Comparison of ENCODE assay signal across 8 cellular contexts in the genomic region with DNA sequence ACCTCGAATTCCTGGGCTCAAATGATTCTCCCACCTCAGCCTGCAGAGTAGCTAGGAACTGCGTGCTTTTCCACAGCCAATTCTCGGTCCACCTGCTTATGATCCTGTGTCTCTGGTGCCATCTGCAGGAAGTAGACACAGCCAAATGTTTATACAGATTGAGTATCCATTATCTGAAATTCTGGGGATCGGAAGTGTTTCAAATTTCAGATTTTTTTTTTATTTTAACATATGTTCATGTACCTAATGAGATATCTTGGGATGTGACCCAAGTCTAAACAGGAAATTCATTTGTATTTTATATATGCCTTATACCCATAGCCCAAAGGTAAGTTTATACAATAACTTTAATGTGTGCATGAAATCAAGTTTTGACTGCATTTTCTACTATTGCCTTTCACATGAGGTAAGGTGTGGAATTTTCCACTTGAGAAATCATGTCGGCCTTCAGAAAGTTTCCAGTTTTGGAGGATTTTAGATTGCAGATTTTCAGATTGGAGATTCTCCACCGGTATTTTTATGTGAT.
DNase-seq lines count a peak whose midpoint lies in the region; ATAC-seq, FAIRE-seq and TF ChIP-seq lines count a peak whose summit lies in the region.

No MANE protein-coding gene starts in this region.

- no peaks in the 10 kb centered on the region for H3K27me3 ChIP-seq in cardiac muscle cell
- no peaks in the 10 kb centered on the region for H3K27me3 ChIP-seq in right atrium auricular region
- H3K27me3 ChIP-seq in body of pancreas, result no peaks in the 10 kb centered on the region
- no peaks in the 10 kb centered on the region for H3K27me3 ChIP-seq in effector memory CD4-positive, alpha-beta T cell (replicated peaks; ENCODE audit: control insufficient read depth, insufficient read depth, low read length, poor library complexity, severe bottlenecking)

- intact Hi-C loops in body of pancreas (cut with DNase I), result no loop called here

- H3K9me3 ChIP-seq in cardiac muscle cell (ENCODE audit: low read depth) (no peaks in the 10 kb centered on the region), right atrium auricular region (no peaks in the 10 kb centered on the region), body of pancreas (no peaks in the 10 kb centered on the region)
- no peaks in the 10 kb centered on the region for H3K9me3 ChIP-seq in effector memory CD4-positive, alpha-beta T cell (ENCODE audit: control insufficient read depth, low read length)

- no peak overlapping the region for H3K27ac ChIP-seq in cardiac muscle cell
- no peak overlapping the region for H3K27ac ChIP-seq in right atrium auricular region
- H3K27ac ChIP-seq in body of pancreas, result no peak overlapping the region
- no peak overlapping the region for H3K27ac ChIP-seq in effector memory CD4-positive, alpha-beta T cell (ENCODE audit: insufficient read depth, low read length, poor library complexity, severe bottlenecking)

- TF ChIP-seq CTCF in cardiac muscle cell (IDR thresholded peaks at IDR 0.05; ENCODE audit: low read depth, low read length), result peak; percentile 62
- TF ChIP-seq CTCF in right atrium auricular region (IDR thresholded peaks at IDR 0.05), result peak in 1 of 2 donors; percentile 54
- peak in 6 of 7 experiments; percentile 26 to 59 (median 54) for TF ChIP-seq CTCF in body of pancreas (IDR thresholded peaks at IDR 0.05)

- no peak overlapping the region for H3K4me3 ChIP-seq in cardiac muscle cell
- no peak overlapping the region for H3K4me3 ChIP-seq in right atrium auricular region
- H3K4me3 ChIP-seq in body of pancreas, result no peak overlapping the region
- H3K4me3 ChIP-seq in effector memory CD4-positive, alpha-beta T cell (ENCODE audit: insufficient read depth, low read depth, low read length, poor library complexity, severe bottlenecking), result no peak overlapping the region

- FAIRE-seq in GM12891 (lab: Jason Lieb, UNC), result no peak

- peaks cover 4% of the 10 kb centered on the region for H3K4me1 ChIP-seq in cardiac muscle cell (ENCODE audit: low read depth)
- H3K4me1 ChIP-seq in right atrium auricular region, result no peaks in the 10 kb centered on the region
- no peaks in the 10 kb centered on the region for H3K4me1 ChIP-seq in body of pancreas
- no peaks in the 10 kb centered on the region for H3K4me1 ChIP-seq in effector memory CD4-positive, alpha-beta T cell (ENCODE audit: control insufficient read depth, insufficient read depth, low read length, poor library complexity, severe bottlenecking)

- H3K36me3 ChIP-seq in cardiac muscle cell, result no peaks in the 10 kb centered on the region
- no peaks in the 10 kb centered on the region for H3K36me3 ChIP-seq in right atrium auricular region
- H3K36me3 ChIP-seq in body of pancreas (replicated peaks in 1 of 2; ENCODE audit: insufficient read depth in 1 of 2, low read depth in 2 of 2), result no peaks in the 10 kb centered on the region
- H3K36me3 ChIP-seq in effector memory CD4-positive, alpha-beta T cell (ENCODE audit: control insufficient read depth, insufficient read depth, low read length), result no peaks in the 10 kb centered on the region

- WGBS in body of pancreas, 2 donors, result 20 to 23% methylated on average over 6 of the region's 6 CpGs

- peak; percentile 60 for ATAC-seq in body of pancreas
- no peak for ATAC-seq in GM19035 (IDR thresholded peaks at IDR 0.05; ENCODE audit: unreplicated experiment)

- TF ChIP-seq POLR2A in body of pancreas (IDR thresholded peaks at IDR 0.05) (no peak), GM12891 (IDR thresholded peaks at IDR 0.05; ENCODE audit: low read depth, low read length) (no peak)

- peak; percentile 70 to 78 for DNase-seq in cardiac muscle cell (ENCODE audit: low read depth in 1 of 2, low spot score in 1 of 2)
- no peak for DNase-seq in right atrium auricular region (ENCODE audit: low spot score)
- peak; percentile 50 for DNase-seq in NCI-H2029 treated with DMSO at 0.1 percent for 48 hours (lab: John Stamatoyannopoulos, UW)
- peak; percentile 38 to 64 (median 46) for DNase-seq in body of pancreas
- DNase-seq in left kidney (ENCODE audit: low read depth, low spot score), result peak; percentile 78
- no peak for DNase-seq in effector memory CD4-positive, alpha-beta T cell
- no peak for DNase-seq in GM12891 (ENCODE audit: insufficient read length, low spot score)

TF ChIP-seq in GM12891, 5 proteins besides CTCF, POLR2A, EP300 and RAD21:
- TF ChIP-seq TAF1 (IDR thresholded peaks at IDR 0.05; ENCODE audit: low read depth, low read length) (no peak), PAX5 (IDR thresholded peaks at IDR 0.05; ENCODE audit: insufficient read depth, low read length, severe bottlenecking) (no peak), SPI1 (IDR thresholded peaks at IDR 0.05; ENCODE audit: low read depth, low read length) (no peak), POLR2AphosphoS5 (IDR thresholded peaks at IDR 0.05; ENCODE audit: low read depth, low read length) (no peak), POU2F2 (IDR thresholded peaks at IDR 0.05; ENCODE audit: low read depth, low read length) (no peak)
TF ChIP-seq in GM12891: peak in this region for 0.

Comparison
In these comparisons a context has a peak if more than half of its experiments do, and no peak if none do; other contexts are left out.
1. DNase-seq: peak in cardiac muscle cell (2 of 2), NCI-H2029 treated with DMSO at 0.1 percent for 48 hours (single experiment), body of pancreas (4 of 4) and left kidney (single experiment); none in right atrium auricular region (single experiment), effector memory CD4-positive, alpha-beta T cell (0 of 3) and GM12891 (single experiment).